ENCODE assay signal across 1 cellular context in the genomic region with DNA sequence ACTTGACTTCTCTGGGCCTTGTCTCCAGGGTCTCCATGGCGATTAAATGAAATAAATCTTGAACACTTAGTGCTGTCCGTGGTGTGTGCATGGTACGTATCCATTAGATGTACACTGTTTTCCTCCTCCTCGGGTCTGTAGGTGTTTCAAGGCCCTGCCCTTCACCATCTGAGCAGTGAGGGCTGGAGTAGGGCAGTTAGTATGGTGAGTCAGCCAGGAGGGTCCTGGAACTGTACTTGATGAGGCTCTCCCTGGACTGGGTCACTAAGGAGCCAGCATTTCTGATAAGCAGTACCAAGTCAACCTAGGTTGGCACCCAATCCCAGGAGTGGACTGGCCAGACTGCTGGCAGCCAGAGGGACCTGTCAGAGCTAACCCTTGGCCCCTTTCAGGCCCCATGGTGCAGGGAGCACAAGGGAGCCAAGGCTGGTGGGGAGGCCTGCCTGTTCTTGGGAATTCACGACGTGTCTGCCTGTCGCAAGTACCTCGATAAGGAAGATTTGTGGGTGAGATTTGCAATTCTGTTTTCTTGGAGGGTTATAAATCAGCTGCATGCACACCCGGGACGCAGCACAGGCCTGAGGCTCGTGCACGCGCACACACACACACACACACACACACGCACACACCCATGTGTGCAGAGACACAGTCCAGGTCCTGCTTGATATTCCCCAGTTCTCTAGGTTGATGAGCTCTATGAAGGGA.
A peak's percentile ranks its signal among the peaks of the same experiment; 100 is the strongest.
TF ChIP-seq lines count a peak whose summit lies in the region.

No MANE protein-coding gene starts in this region.

TF ChIP-seq in K562, 482 proteins besides CTCF, POLR2A, EP300 and RAD21 (continued from another document and continues in another):
- TF ChIP-seq, protein P1, sequence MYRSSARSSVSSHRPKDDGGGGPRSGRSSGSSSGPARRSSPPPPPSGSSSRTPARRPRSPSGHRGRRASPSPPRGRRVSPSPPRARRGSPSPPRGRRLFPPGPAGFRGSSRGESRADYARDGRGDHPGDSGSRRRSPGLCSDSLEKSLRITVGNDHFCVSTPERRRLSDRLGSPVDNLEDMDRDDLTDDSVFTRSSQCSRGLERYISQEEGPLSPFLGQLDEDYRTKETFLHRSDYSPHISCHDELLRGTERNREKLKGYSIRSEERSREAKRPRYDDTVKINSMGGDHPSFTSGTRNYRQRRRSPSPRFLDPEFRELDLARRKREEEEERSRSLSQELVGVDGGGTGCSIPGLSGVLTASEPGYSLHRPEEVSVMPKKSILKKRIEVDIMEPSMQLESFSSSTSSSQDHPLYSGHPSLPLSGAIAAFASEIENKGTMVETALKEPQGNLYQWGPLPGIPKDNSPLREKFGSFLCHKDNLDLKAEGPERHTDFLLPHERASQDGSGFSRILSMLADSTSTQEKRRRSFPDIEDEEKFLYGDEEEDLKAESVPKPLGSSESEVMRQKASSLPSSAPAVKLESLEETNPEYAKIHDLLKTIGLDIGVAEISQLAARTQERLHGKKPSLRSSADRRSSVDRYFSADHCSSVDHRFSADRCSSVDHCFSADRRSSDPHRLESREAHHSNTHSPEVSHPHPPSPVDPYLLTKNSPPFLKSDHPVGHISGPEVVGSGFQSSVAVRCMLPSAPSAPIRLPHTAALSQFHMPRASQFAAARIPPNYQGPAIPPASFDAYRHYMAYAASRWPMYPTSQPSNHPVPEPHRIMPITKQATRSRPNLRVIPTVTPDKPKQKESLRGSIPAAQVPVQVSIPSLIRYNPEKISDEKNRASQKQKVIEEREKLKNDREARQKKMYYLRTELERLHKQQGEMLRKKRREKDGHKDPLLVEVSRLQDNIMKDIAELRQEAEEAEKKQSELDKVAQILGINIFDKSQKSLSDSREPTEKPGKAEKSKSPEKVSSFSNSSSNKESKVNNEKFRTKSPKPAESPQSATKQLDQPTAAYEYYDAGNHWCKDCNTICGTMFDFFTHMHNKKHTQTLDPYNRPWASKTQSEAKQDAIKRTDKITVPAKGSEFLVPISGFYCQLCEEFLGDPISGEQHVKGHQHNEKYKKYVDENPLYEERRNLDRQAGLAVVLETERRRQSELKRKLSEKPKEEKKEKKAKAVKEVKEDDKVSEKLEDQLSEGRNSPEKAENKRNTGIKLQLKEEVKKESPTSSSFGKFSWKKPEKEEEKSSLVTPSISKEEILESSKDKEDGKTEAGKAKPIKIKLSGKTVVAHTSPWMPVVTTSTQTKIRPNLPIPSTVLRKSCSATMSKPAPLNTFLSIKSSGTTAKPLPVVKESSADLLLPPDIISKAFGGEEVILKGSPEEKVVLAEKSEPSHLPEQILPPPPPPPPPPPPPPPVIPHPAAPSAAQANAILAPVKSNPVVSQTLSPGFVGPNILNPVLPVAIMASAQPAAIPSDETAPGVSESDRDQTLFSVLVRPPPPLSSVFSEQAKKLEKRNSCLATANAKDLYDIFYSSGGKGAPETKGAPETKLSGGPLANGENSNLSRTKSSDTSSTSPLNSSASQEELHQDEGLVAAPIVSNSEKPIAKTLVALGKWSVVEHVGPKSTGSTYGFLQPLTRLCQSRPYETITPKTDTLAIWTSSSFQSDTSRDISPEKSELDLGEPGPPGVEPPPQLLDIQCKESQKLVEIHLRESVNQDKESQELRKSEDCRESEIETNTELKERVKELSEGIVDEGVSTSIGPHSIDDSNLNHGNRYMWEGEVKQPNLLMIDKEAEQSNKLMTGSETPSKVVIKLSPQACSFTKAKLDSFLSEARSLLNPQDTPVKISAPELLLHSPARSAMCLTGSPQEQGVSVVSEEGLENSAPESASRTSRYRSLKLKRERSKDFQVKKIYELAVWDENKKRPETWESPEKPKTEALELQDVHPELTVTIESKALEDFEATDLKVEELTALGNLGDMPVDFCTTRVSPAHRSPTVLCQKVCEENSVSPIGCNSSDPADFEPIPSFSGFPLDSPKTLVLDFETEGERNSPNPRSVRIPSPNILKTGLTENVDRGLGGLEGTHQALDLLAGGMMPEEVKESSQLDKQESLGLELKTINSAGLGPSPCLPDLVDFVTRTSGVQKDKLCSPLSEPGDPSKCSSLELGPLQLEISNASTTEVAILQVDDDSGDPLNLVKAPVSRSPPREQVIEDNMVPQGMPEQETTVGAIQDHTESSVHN (IDR thresholded peaks at IDR 0.05; ENCODE audit: borderline replicate concordance in 1 of 2, low read depth in 1 of 2) = peak in 1 of 2 experiments; percentile 58; a peak in 1 of 4 replicates
- peak; percentile 75; the same call in 1 of the 2 replicates for TF ChIP-seq MTA3 (IDR thresholded peaks at IDR 0.05; ENCODE audit: borderline replicate concordance)
- TF ChIP-seq CBFB (CRISPR knock-in tag; IDR thresholded peaks at IDR 0.05) = no peak
- TF ChIP-seq U2AF2 (optimal IDR thresholded peaks at IDR 0.05; ENCODE audit: low read depth, low read length) = no peak
- no peak for TF ChIP-seq RBM39 (optimal IDR thresholded peaks at IDR 0.05; ENCODE audit: low read depth, low read length)
- TF ChIP-seq, protein P2, sequence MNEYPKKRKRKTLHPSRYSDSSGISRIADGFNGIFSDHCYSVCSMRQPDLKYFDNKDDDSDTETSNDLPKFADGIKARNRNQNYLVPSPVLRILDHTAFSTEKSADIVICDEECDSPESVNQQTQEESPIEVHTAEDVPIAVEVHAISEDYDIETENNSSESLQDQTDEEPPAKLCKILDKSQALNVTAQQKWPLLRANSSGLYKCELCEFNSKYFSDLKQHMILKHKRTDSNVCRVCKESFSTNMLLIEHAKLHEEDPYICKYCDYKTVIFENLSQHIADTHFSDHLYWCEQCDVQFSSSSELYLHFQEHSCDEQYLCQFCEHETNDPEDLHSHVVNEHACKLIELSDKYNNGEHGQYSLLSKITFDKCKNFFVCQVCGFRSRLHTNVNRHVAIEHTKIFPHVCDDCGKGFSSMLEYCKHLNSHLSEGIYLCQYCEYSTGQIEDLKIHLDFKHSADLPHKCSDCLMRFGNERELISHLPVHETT (CRISPR knock-in tag; conservative IDR thresholded peaks at IDR 0.05 in 1 of 2, IDR thresholded peaks at IDR 0.05 in 1 of 2) = peak in 1 of 2 experiments; percentile 63; a peak in 1 of 4 replicates
- no peak for TF ChIP-seq FOXM1 (IDR thresholded peaks at IDR 0.05; ENCODE audit: low read depth)
- TF ChIP-seq FOXM1 (CRISPR knock-in tag; IDR thresholded peaks at IDR 0.05; ENCODE audit: low read depth) = no peak
- no peak for TF ChIP-seq PTBP1 (IDR thresholded peaks at IDR 0.05; ENCODE audit: low read depth, low read length)
- TF ChIP-seq HMGN3 (IDR thresholded peaks at IDR 0.05; ENCODE audit: borderline replicate concordance, extremely low read depth, insufficient read length, low read depth, low read length) = peak; percentile 47
- TF ChIP-seq SMARCC2 (IDR thresholded peaks at IDR 0.05; ENCODE audit: low read depth) = no peak
- TF ChIP-seq IFI16 (CRISPR knock-in tag; IDR thresholded peaks at IDR 0.05) = no peak
- peak; percentile 77; the same call in 1 of the 2 replicates for TF ChIP-seq ZNF263 (CRISPR knock-in tag; IDR thresholded peaks at IDR 0.05; ENCODE audit: borderline replicate concordance)
- no peak for TF ChIP-seq ZNF3 (CRISPR knock-in tag; IDR thresholded peaks at IDR 0.05)
- peak; percentile 21; the same call in 1 of the 2 replicates for TF ChIP-seq CBX1 (IDR thresholded peaks at IDR 0.05; ENCODE audit: low read depth)
- TF ChIP-seq, protein P3, sequence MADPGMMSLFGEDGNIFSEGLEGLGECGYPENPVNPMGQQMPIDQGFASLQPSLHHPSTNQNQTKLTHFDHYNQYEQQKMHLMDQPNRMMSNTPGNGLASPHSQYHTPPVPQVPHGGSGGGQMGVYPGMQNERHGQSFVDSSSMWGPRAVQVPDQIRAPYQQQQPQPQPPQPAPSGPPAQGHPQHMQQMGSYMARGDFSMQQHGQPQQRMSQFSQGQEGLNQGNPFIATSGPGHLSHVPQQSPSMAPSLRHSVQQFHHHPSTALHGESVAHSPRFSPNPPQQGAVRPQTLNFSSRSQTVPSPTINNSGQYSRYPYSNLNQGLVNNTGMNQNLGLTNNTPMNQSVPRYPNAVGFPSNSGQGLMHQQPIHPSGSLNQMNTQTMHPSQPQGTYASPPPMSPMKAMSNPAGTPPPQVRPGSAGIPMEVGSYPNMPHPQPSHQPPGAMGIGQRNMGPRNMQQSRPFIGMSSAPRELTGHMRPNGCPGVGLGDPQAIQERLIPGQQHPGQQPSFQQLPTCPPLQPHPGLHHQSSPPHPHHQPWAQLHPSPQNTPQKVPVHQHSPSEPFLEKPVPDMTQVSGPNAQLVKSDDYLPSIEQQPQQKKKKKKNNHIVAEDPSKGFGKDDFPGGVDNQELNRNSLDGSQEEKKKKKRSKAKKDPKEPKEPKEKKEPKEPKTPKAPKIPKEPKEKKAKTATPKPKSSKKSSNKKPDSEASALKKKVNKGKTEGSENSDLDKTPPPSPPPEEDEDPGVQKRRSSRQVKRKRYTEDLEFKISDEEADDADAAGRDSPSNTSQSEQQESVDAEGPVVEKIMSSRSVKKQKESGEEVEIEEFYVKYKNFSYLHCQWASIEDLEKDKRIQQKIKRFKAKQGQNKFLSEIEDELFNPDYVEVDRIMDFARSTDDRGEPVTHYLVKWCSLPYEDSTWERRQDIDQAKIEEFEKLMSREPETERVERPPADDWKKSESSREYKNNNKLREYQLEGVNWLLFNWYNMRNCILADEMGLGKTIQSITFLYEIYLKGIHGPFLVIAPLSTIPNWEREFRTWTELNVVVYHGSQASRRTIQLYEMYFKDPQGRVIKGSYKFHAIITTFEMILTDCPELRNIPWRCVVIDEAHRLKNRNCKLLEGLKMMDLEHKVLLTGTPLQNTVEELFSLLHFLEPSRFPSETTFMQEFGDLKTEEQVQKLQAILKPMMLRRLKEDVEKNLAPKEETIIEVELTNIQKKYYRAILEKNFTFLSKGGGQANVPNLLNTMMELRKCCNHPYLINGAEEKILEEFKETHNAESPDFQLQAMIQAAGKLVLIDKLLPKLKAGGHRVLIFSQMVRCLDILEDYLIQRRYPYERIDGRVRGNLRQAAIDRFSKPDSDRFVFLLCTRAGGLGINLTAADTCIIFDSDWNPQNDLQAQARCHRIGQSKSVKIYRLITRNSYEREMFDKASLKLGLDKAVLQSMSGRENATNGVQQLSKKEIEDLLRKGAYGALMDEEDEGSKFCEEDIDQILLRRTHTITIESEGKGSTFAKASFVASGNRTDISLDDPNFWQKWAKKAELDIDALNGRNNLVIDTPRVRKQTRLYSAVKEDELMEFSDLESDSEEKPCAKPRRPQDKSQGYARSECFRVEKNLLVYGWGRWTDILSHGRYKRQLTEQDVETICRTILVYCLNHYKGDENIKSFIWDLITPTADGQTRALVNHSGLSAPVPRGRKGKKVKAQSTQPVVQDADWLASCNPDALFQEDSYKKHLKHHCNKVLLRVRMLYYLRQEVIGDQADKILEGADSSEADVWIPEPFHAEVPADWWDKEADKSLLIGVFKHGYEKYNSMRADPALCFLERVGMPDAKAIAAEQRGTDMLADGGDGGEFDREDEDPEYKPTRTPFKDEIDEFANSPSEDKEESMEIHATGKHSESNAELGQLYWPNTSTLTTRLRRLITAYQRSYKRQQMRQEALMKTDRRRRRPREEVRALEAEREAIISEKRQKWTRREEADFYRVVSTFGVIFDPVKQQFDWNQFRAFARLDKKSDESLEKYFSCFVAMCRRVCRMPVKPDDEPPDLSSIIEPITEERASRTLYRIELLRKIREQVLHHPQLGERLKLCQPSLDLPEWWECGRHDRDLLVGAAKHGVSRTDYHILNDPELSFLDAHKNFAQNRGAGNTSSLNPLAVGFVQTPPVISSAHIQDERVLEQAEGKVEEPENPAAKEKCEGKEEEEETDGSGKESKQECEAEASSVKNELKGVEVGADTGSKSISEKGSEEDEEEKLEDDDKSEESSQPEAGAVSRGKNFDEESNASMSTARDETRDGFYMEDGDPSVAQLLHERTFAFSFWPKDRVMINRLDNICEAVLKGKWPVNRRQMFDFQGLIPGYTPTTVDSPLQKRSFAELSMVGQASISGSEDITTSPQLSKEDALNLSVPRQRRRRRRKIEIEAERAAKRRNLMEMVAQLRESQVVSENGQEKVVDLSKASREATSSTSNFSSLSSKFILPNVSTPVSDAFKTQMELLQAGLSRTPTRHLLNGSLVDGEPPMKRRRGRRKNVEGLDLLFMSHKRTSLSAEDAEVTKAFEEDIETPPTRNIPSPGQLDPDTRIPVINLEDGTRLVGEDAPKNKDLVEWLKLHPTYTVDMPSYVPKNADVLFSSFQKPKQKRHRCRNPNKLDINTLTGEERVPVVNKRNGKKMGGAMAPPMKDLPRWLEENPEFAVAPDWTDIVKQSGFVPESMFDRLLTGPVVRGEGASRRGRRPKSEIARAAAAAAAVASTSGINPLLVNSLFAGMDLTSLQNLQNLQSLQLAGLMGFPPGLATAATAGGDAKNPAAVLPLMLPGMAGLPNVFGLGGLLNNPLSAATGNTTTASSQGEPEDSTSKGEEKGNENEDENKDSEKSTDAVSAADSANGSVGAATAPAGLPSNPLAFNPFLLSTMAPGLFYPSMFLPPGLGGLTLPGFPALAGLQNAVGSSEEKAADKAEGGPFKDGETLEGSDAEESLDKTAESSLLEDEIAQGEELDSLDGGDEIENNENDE (IDR thresholded peaks at IDR 0.05; ENCODE audit: low read depth, low read length) = no peak
- no peak for TF ChIP-seq ETV5 (CRISPR knock-in tag; IDR thresholded peaks at IDR 0.05; ENCODE audit: low read depth)
- TF ChIP-seq TEAD2 (tag; IDR thresholded peaks at IDR 0.05) = no peak
- TF ChIP-seq, protein P4, sequence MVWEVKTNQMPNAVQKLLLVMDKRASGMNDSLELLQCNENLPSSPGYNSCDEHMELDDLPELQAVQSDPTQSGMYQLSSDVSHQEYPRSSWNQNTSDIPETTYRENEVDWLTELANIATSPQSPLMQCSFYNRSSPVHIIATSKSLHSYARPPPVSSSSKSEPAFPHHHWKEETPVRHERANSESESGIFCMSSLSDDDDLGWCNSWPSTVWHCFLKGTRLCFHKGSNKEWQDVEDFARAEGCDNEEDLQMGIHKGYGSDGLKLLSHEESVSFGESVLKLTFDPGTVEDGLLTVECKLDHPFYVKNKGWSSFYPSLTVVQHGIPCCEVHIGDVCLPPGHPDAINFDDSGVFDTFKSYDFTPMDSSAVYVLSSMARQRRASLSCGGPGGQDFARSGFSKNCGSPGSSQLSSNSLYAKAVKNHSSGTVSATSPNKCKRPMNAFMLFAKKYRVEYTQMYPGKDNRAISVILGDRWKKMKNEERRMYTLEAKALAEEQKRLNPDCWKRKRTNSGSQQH (CRISPR knock-in tag; IDR thresholded peaks at IDR 0.05) = no peak
- TF ChIP-seq PHF20 (IDR thresholded peaks at IDR 0.05; ENCODE audit: partially characterized antibody) = peak; percentile 12
- no peak for TF ChIP-seq PPARD (CRISPR knock-in tag; IDR thresholded peaks at IDR 0.05)
- TF ChIP-seq, protein P5, sequence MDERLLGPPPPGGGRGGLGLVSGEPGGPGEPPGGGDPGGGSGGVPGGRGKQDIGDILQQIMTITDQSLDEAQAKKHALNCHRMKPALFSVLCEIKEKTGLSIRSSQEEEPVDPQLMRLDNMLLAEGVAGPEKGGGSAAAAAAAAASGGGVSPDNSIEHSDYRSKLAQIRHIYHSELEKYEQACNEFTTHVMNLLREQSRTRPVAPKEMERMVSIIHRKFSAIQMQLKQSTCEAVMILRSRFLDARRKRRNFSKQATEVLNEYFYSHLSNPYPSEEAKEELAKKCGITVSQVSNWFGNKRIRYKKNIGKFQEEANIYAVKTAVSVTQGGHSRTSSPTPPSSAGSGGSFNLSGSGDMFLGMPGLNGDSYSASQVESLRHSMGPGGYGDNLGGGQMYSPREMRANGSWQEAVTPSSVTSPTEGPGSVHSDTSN (CRISPR knock-in tag; IDR thresholded peaks at IDR 0.05; ENCODE audit: low read depth) = peak; percentile 51
- TF ChIP-seq, protein P5 (tag; conservative IDR thresholded peaks at IDR 0.05; ENCODE audit: low read depth) = peak; percentile 97
- TF ChIP-seq ATF7 (IDR thresholded peaks at IDR 0.05) = peak; percentile 38; the same call in 1 of the 2 replicates
- no peak for TF ChIP-seq FOXJ3 (CRISPR knock-in tag; IDR thresholded peaks at IDR 0.05)
- TF ChIP-seq MCM2 (IDR thresholded peaks at IDR 0.05; ENCODE audit: low read depth) = no peak
